Comparison of ENCODE assay signal across 1 cellular context in genomic region chr10:101353692-101354583, GRCh38.
TF ChIP-seq lines count a peak whose summit lies in the region.

TSS of gene BTRC (plus strand) at chr10:101354165. CDS start at chr10:101354181, 16 bp downstream.

TF ChIP-seq in K562, 482 proteins besides CTCF, POLR2A, EP300 and RAD21 (continued from another document and continues in another):
- TF ChIP-seq SMAD2 (IDR thresholded peaks at IDR 0.05; ENCODE audit: low read depth, low read length): no peak
- no peak for TF ChIP-seq KDM4B (IDR thresholded peaks at IDR 0.05; ENCODE audit: borderline replicate concordance in 2 of 2, low read depth in 1 of 2)
- no peak for TF ChIP-seq ZNF696 (CRISPR knock-in tag; conservative IDR thresholded peaks at IDR 0.05)
- peak; percentile 29; the same call in 1 of the 2 replicates for TF ChIP-seq ZBTB7A (IDR thresholded peaks at IDR 0.05; ENCODE audit: borderline replicate concordance, control insufficient read depth, low read depth, low read length)
- no peak for TF ChIP-seq NELFE (IDR thresholded peaks at IDR 0.05; ENCODE audit: insufficient read depth, insufficient read length)
- TF ChIP-seq ZNF511 (CRISPR knock-in tag; IDR thresholded peaks at IDR 0.05): 0 out of 2 replicates have a peak, but pooled peaks have one; percentile 38
- no peak for TF ChIP-seq RBM14 (IDR thresholded peaks at IDR 0.05; ENCODE audit: borderline replicate concordance, insufficient read depth, low read depth, low read length)
- TF ChIP-seq MTA1 (IDR thresholded peaks at IDR 0.05; ENCODE audit: borderline replicate concordance): peak; percentile 86
- no peak for TF ChIP-seq CLOCK (CRISPR knock-in tag; IDR thresholded peaks at IDR 0.05; ENCODE audit: borderline replicate concordance)
- TF ChIP-seq KLF13 (tag; IDR thresholded peaks at IDR 0.05; ENCODE audit: borderline replicate concordance, low read depth): 0 out of 2 replicates have a peak, but pooled peaks have one; percentile 22
- TF ChIP-seq TOE1 (IDR thresholded peaks at IDR 0.05; ENCODE audit: borderline replicate concordance): no peak
- TF ChIP-seq TOE1 (CRISPR knock-in tag; IDR thresholded peaks at IDR 0.05; ENCODE audit: borderline replicate concordance, low read depth): no peak
- TF ChIP-seq RFX1 (IDR thresholded peaks at IDR 0.05): peak; percentile 95
- TF ChIP-seq IRF9 (tag; IDR thresholded peaks at IDR 0.05): no peak
- no peak for TF ChIP-seq KLF1 (tag; IDR thresholded peaks at IDR 0.05)
- TF ChIP-seq EHMT2 (IDR thresholded peaks at IDR 0.05): no peak
- no peak for TF ChIP-seq FIP1L1 (IDR thresholded peaks at IDR 0.05; ENCODE audit: low read depth, low read length, poor library complexity, severe bottlenecking)
- no peak for TF ChIP-seq TAF7 (tag; IDR thresholded peaks at IDR 0.05)
- no peak for TF ChIP-seq ARID2 (IDR thresholded peaks at IDR 0.05)
- TF ChIP-seq MAFK (IDR thresholded peaks at IDR 0.05; ENCODE audit: low read length): peak; percentile 38; the same call in 1 of the 2 replicates
- peak; percentile 88 for TF ChIP-seq HNRNPLL (IDR thresholded peaks at IDR 0.05; ENCODE audit: low read depth, low read length, poor library complexity, severe bottlenecking)
- TF ChIP-seq NCOA1 (IDR thresholded peaks at IDR 0.05; ENCODE audit: low read depth): no peak
- 0 out of 2 replicates have a peak, but pooled peaks have one; percentile 62 for TF ChIP-seq ARID3A (IDR thresholded peaks at IDR 0.05; ENCODE audit: borderline replicate concordance, low read depth, low read length)
- peak; percentile 94 for TF ChIP-seq ZNF766 (CRISPR knock-in tag; conservative IDR thresholded peaks at IDR 0.05)
- peak in 1 of 2 experiments; percentile 99 for TF ChIP-seq AFF1 (IDR thresholded peaks at IDR 0.05; ENCODE audit: low read depth in 1 of 2, partially characterized antibody in 2 of 2)
- peak in 1 of 2 experiments; percentile 95; a peak in 2 of 4 replicates for TF ChIP-seq MLLT1 (IDR thresholded peaks at IDR 0.05)
- TF ChIP-seq SRSF3 (IDR thresholded peaks at IDR 0.05; ENCODE audit: insufficient read depth, low read length): no peak
- TF ChIP-seq FOXM1 (IDR thresholded peaks at IDR 0.05; ENCODE audit: low read depth): no peak
- TF ChIP-seq FOXM1 (CRISPR knock-in tag; IDR thresholded peaks at IDR 0.05; ENCODE audit: low read depth): no peak
- no peak for TF ChIP-seq ZNF12 (CRISPR knock-in tag; IDR thresholded peaks at IDR 0.05)
- TF ChIP-seq TCF15 (CRISPR knock-in tag; IDR thresholded peaks at IDR 0.05): no peak
- no peak for TF ChIP-seq CCAR2 (IDR thresholded peaks at IDR 0.05; ENCODE audit: low read depth, low read length)
- no peak for TF ChIP-seq ZSCAN32 (CRISPR knock-in tag; IDR thresholded peaks at IDR 0.05)
- peak; percentile 61; the same call in 1 of the 2 replicates for TF ChIP-seq MEF2D (tag; conservative IDR thresholded peaks at IDR 0.05; ENCODE audit: low read depth)
- TF ChIP-seq ETS1 (conservative IDR thresholded peaks at IDR 0.05; ENCODE audit: control insufficient read depth, low read depth, low read length): peak; percentile 97
- TF ChIP-seq E2F1 (CRISPR knock-in tag; IDR thresholded peaks at IDR 0.05): no peak
- peak; percentile 28 for TF ChIP-seq TBP (optimal IDR thresholded peaks at IDR 0.05; ENCODE audit: low read depth, low read length)
- no peak for TF ChIP-seq MYBL2 (IDR thresholded peaks at IDR 0.05; ENCODE audit: low read depth)
- TF ChIP-seq MYBL2 (CRISPR knock-in tag; IDR thresholded peaks at IDR 0.05; ENCODE audit: borderline replicate concordance): no peak
- TF ChIP-seq DPF2 (IDR thresholded peaks at IDR 0.05): no peak
- peak; percentile 19; the same call in 1 of the 2 replicates for TF ChIP-seq CTBP1 (IDR thresholded peaks at IDR 0.05; ENCODE audit: borderline replicate concordance)
- no peak for TF ChIP-seq ZFP1 (CRISPR knock-in tag; IDR thresholded peaks at IDR 0.05)
- peak; percentile 69 for TF ChIP-seq GABPA (tag; conservative IDR thresholded peaks at IDR 0.05; ENCODE audit: low read depth)
- no peak for TF ChIP-seq PYGO2 (tag; IDR thresholded peaks at IDR 0.05)
- TF ChIP-seq HEY1 (CRISPR knock-in tag; IDR thresholded peaks at IDR 0.05; ENCODE audit: borderline replicate concordance): no peak
- peak in 1 of 2 experiments; percentile 41; a peak in 1 of 4 replicates for TF ChIP-seq ZNF639 (CRISPR knock-in tag; conservative IDR thresholded peaks at IDR 0.05 in 1 of 2, IDR thresholded peaks at IDR 0.05 in 1 of 2)
- TF ChIP-seq MEF2A (IDR thresholded peaks at IDR 0.05; ENCODE audit: control insufficient read depth, low read depth, low read length): no peak
- no peak for TF ChIP-seq HMG20B (CRISPR knock-in tag; IDR thresholded peaks at IDR 0.05)
- no peak for TF ChIP-seq JUN (IDR thresholded peaks at IDR 0.05; ENCODE audit: borderline replicate concordance, low read depth, low read length)
- TF ChIP-seq JUN (CRISPR knock-in tag; IDR thresholded peaks at IDR 0.05; ENCODE audit: borderline replicate concordance): no peak
- no peak for TF ChIP-seq ZFP30 (CRISPR knock-in tag; IDR thresholded peaks at IDR 0.05; ENCODE audit: borderline replicate concordance)
- no peak for TF ChIP-seq TCF7L2 (IDR thresholded peaks at IDR 0.05; ENCODE audit: low read depth, low read length)
- TF ChIP-seq KLF6 (CRISPR knock-in tag; IDR thresholded peaks at IDR 0.05; ENCODE audit: borderline replicate concordance): peak; percentile 66; the same call in 1 of the 2 replicates
- no peak for TF ChIP-seq LEF1 (IDR thresholded peaks at IDR 0.05)
- no peak for TF ChIP-seq FOXA3 (CRISPR knock-in tag; conservative IDR thresholded peaks at IDR 0.05 in 1 of 2, IDR thresholded peaks at IDR 0.05 in 1 of 2)
- 0 out of 2 replicates have a peak, but pooled peaks have one; percentile 32 for TF ChIP-seq ZNF584 (CRISPR knock-in tag; IDR thresholded peaks at IDR 0.05; ENCODE audit: low read depth)
